Comparison of ENCODE assay signal across 25 cellular contexts in genomic region chr1:161238039-161238473, GRCh38. TPM values are rescaled to one million over a fixed set of nuclear protein-coding genes. Genes with fewer than 3 reads are reported as not detected.
DNase-seq lines count a peak whose midpoint lies in the region; ATAC-seq and TF ChIP-seq lines count a peak whose summit lies in the region.
"Had no signal": no experiment of that assay in that cellular context is flagged by ENCODE, and none has a peak within 500 bp of the region (broad histone marks: within the 10 kb centered on the region; RNA-seq: fewer than 3 reads in every experiment).

Gene NR1I3, minus strand, starts transcription at chr1:161238203. Its CDS starts 1,638 bp downstream, at chr1:161236565.

- peak; percentile 24 for DNase-seq in GM03348 (ENCODE audit: low spot score)
- DNase-seq in SW480 (ENCODE audit: low spot score): peak; percentile 67
- DNase-seq in foreskin keratinocyte: no peak
- DNase-seq in trophoblast cell: no peak
- no peak for DNase-seq in cerebellum (ENCODE audit: low spot score)
- DNase-seq in NOMO-1 (lab: John Stamatoyannopoulos, UW; ENCODE audit: unreplicated experiment in 2 of 2): no peak
- DNase-seq in gastrocnemius medialis: no peak
- DNase-seq: activated CD4-positive, alpha-beta T cell treated with anti-CD3 and anti-CD28 coated beads for 36 hours; activated naive CD4-positive, alpha-beta T cell treated with Interleukin-2 at 50 U/mL for 16 hours; activated T-cell treated with anti-CD3 and anti-CD28 coated beads, Interleukin-2, amount 50 U/mL, for 48 hours; adrenal gland; brain microvascular endothelial cell; Calu3; colonic mucosa; NCI-H1436; NCI-H2107; NCI-H446 treated with DMSO at 0.1 percent for 48 hours; uterus had no signal

- H3K27ac ChIP-seq in foreskin keratinocyte (no peak within 1 kb of the TSS), trophoblast cell (ENCODE audit: low read depth, low read length) (no peak within 1 kb of the TSS), gastrocnemius medialis (no peak within 1 kb of the TSS)
- H3K27ac ChIP-seq: adrenal gland, brain microvascular endothelial cell, C4-2B, colonic mucosa, SJSA1, uterus had no signal

- H3K23ac ChIP-seq in trophoblast cell (ENCODE audit: low read length): no peak within 1 kb of the TSS

- H3K27me3 ChIP-seq in foreskin keratinocyte (no peaks in the 10 kb centered on the region), trophoblast cell (ENCODE audit: insufficient read depth, low read length) (no peaks in the 10 kb centered on the region), gastrocnemius medialis (no peaks in the 10 kb centered on the region)
- H3K27me3 ChIP-seq: adrenal gland, brain microvascular endothelial cell, colonic mucosa, uterus had no signal

- peak; percentile 16 for ATAC-seq in foreskin keratinocyte
- ATAC-seq in gastrocnemius medialis: no peak
- no peak for ATAC-seq in GM21381 (IDR thresholded peaks at IDR 0.05; ENCODE audit: unreplicated experiment)
- ATAC-seq: activated CD4-positive, alpha-beta T cell treated with anti-CD3 and anti-CD28 coated beads for 36 hours had no signal

- H3K4me1 ChIP-seq in foreskin keratinocyte (no peaks in the 10 kb centered on the region), trophoblast cell (ENCODE audit: control insufficient read depth in 1 of 2, insufficient read depth in 2 of 2, low read length in 2 of 2) (peaks cover 9 to 20% of the 10 kb centered on the region in 2 experiments), gastrocnemius medialis (no peaks in the 10 kb centered on the region)
- H3K4me1 ChIP-seq: adrenal gland, colonic mucosa, SJSA1, uterus had no signal

- no peak within 1 kb of the TSS for H2AFZ ChIP-seq in trophoblast cell (ENCODE audit: insufficient read depth, low read length, poor library complexity)

- intact Hi-C loops in gastrocnemius medialis (cut with DNase I; ENCODE audit: low total_unique reads): no loop called here

- no peak for TF ChIP-seq CTCF in foreskin keratinocyte (conservative IDR thresholded peaks at IDR 0.05)
- no peak for TF ChIP-seq CTCF in gastrocnemius medialis (IDR thresholded peaks at IDR 0.05 in 4 of 5, conservative IDR thresholded peaks at IDR 0.05 in 1 of 5)

- no peaks in the 10 kb centered on the region for H3K79me1 ChIP-seq in trophoblast cell (ENCODE audit: low read length)

- no peak within 1 kb of the TSS for H3K18ac ChIP-seq in trophoblast cell (ENCODE audit: low read length)

- no peaks in the 10 kb centered on the region for H3K79me2 ChIP-seq in trophoblast cell (ENCODE audit: control insufficient read depth, insufficient read depth, low read length, poor library complexity)

- TF ChIP-seq POLR2A in gastrocnemius medialis (IDR thresholded peaks at IDR 0.05): no peak

- no peak within 1 kb of the TSS for H3K14ac ChIP-seq in trophoblast cell (ENCODE audit: low read length)

- no peak within 1 kb of the TSS for H4K12ac ChIP-seq in trophoblast cell (ENCODE audit: low read depth, low read length)

- no CpG with 5 or more reads among the region's 4 CpGs for WGBS in trophoblast cell (ENCODE audit: extremely low coverage, insufficient coverage, insufficient read length)

- H3K9me3 ChIP-seq in trophoblast cell (ENCODE audit: insufficient read depth, low read depth, low read length): peaks cover 2% of the 10 kb centered on the region
- no peaks in the 10 kb centered on the region for H3K9me3 ChIP-seq in gastrocnemius medialis
- H3K9me3 ChIP-seq: adrenal gland, colonic mucosa, SJSA1, uterus had no signal

- no peak within 1 kb of the TSS for H2BK5ac ChIP-seq in trophoblast cell (ENCODE audit: low read depth, low read length, poor library complexity)

- H3K36me3 ChIP-seq in trophoblast cell (ENCODE audit: control insufficient read depth in 1 of 2, insufficient read depth in 2 of 2, low read length in 2 of 2) (no peaks in the 10 kb centered on the region), gastrocnemius medialis (no peaks in the 10 kb centered on the region)
- H3K36me3 ChIP-seq: adrenal gland, brain microvascular endothelial cell, colonic mucosa, SJSA1, uterus had no signal

- H2AK5ac ChIP-seq in trophoblast cell (ENCODE audit: low read length): no peak within 1 kb of the TSS

- in situ Hi-C loops in gastrocnemius medialis (cut with MboI; ENCODE audit: low sequenced_read_pairs in 4 of 4): loop anchor here in 1 of 4 donors (10.0 kb wide), 1 partner anchor 57 kb away; no protein-coding TSS in a partner anchor

- no peak within 1 kb of the TSS for H3K4ac ChIP-seq in trophoblast cell (ENCODE audit: low read depth, low read length)

- H3K9ac ChIP-seq in trophoblast cell (ENCODE audit: low read length): no peak within 1 kb of the TSS

- peak within 1 kb of the TSS; percentile 24 for H2BK120ac ChIP-seq in trophoblast cell (ENCODE audit: insufficient read depth, low read length, poor library complexity)

- no peak within 1 kb of the TSS for H3K4me2 ChIP-seq in trophoblast cell (ENCODE audit: low read length)

- no peak within 1 kb of the TSS for H4K91ac ChIP-seq in trophoblast cell (ENCODE audit: low read depth, low read length)

- no peak within 1 kb of the TSS for H2BK12ac ChIP-seq in trophoblast cell (ENCODE audit: low read length)

- H3K4me3 ChIP-seq in trophoblast cell (ENCODE audit: low read depth, low read length) (no peak within 1 kb of the TSS), gastrocnemius medialis (no peak within 1 kb of the TSS)
- H3K4me3 ChIP-seq: adrenal gland, colonic mucosa, SJSA1, uterus had no signal

- no peak within 1 kb of the TSS for H4K8ac ChIP-seq in trophoblast cell (ENCODE audit: low read depth, low read length)

RNA-seq across cellular contexts. Expression of gene NR1I3, which starts in this region (rescaled TPM):
- total RNA-seq in foreskin keratinocyte: not detected in 2 replicates
- 0.07 TPM in 1 of 2 replicates, not detected in the other for polyA plus RNA-seq in foreskin keratinocyte
- not detected in 2 replicates for polyA plus RNA-seq in trophoblast cell (2013)
- not detected for total RNA-seq in cerebellum
- total RNA-seq in gastrocnemius medialis: not detected
- total RNA-seq: activated CD4-positive, alpha-beta T cell treated with anti-CD3 and anti-CD28 coated beads for 36 hours; Calu3; colonic mucosa; Daoy; kidney epithelial cell; myocyte; SJSA1; T-helper 1 cell treated with Interleukin-12 subunit alpha and Interleukin-12 subunit beta and Interleukin-4 antibody, amounts not matched to agents 30 ng/mL and 1 ng/mL, for 36 hours; uterus had no signal

Comparison
In these comparisons a context has a peak if more than half of its experiments do, and no peak if none do; other contexts are left out.
1. Peak in ATAC-seq in foreskin keratinocyte; RNA of the gene not detected or under 1 TPM.
2. DNase-seq: peak in GM03348 (single experiment) and SW480 (single experiment); none in foreskin keratinocyte (0 of 2), trophoblast cell (0 of 2), cerebellum (single experiment), NOMO-1 (0 of 2) and gastrocnemius medialis (0 of 2).